1 cellular context compared by ENCODE assay signal in genomic region chr12:64782181-64782580, GRCh38.
TF ChIP-seq lines count a peak whose summit lies in the region.

No MANE protein-coding gene starts in this region.

TF ChIP-seq in GM23338, 12 proteins besides CTCF, POLR2A, EP300 and RAD21 (continued from another document):
- TF ChIP-seq ETS1 (IDR thresholded peaks at IDR 0.05), result no peak
- no peak for TF ChIP-seq ZNF114 (CRISPR knock-in tag; IDR thresholded peaks at IDR 0.05)
- no peak for TF ChIP-seq STAT1 (IDR thresholded peaks at IDR 0.05; ENCODE audit: unreplicated experiment)
- TF ChIP-seq POLR2AphosphoS5 (IDR thresholded peaks at IDR 0.05; ENCODE audit: low read depth), result no peak
- no peak for TF ChIP-seq REST (IDR thresholded peaks at IDR 0.05; ENCODE audit: unreplicated experiment)
- no peak for TF ChIP-seq ZNF331 (CRISPR knock-in tag; IDR thresholded peaks at IDR 0.05; ENCODE audit: low read depth)
